In the genomic region with DNA sequence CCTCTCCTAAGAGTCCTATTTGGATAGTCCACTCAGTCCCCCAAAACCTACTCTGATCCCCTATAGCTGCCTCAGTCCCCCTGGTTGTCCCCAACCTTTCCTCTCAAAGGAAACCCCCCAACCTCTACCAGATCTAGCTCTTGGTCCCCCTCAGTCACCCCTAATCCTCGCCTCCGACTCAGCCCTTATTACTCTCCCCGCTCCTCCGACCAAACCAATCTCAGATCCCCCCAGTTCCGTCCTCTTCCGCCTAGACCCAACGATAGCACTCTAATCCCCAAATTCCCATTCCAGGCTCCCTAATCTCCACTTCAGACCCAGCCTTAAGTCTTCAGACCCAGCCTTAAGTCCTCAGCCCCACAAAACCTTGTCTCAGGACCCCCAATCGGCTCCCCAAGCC, we compare ENCODE assay signal across 8 cellular contexts. TPM values are rescaled to one million over a fixed set of nuclear protein-coding genes. Genes with fewer than 3 reads are reported as not detected.
DNase-seq lines count a peak whose midpoint lies in the region; ATAC-seq and TF ChIP-seq lines count a peak whose summit lies in the region.

No MANE protein-coding gene starts in this region.

- no peak for ATAC-seq in stimulated activated effector memory CD8-positive, alpha-beta T cell treated with anti-CD3 and anti-CD28 coated beads, Interleukin-12 subunit alpha, Interleukin-12 subunit beta, amount 100 ng/mL, for 72 hours
- no peak for ATAC-seq in HG03460 (IDR thresholded peaks at IDR 0.05; ENCODE audit: unreplicated experiment)
- no peak for ATAC-seq in GM19455 (IDR thresholded peaks at IDR 0.05; ENCODE audit: unreplicated experiment)
- no peak for ATAC-seq in GM19324 (IDR thresholded peaks at IDR 0.05; ENCODE audit: low FRiP score, unreplicated experiment)

- H3K4me3 ChIP-seq in iPS-11a (ENCODE audit: low read depth, low read length), result peak overlapping the region; percentile 70

- no peak for TF ChIP-seq CTCF in HFFc6 (IDR thresholded peaks at IDR 0.05)

- H3K36me3 Mint-ChIP-seq in HFFc6 (ENCODE audit: low read depth), result peaks cover 6% of the 10 kb centered on the region
- peaks cover 31% of the 10 kb centered on the region for H3K36me3 Mint-ChIP-seq in activated naive CD8-positive, alpha-beta T cell treated with anti-CD3 and anti-CD28 coated beads for 36 hours
- H3K36me3 Mint-ChIP-seq in stimulated activated effector memory CD8-positive, alpha-beta T cell treated with anti-CD3 and anti-CD28 coated beads, Interleukin-12 subunit alpha, Interleukin-12 subunit beta, amount 100 ng/mL, for 72 hours, result peaks cover 42% of the 10 kb centered on the region

- H3K27ac Mint-ChIP-seq in HFFc6, result peak overlapping the region; percentile 92
- H3K27ac Mint-ChIP-seq in activated naive CD8-positive, alpha-beta T cell treated with anti-CD3 and anti-CD28 coated beads for 36 hours, result peak overlapping the region; percentile 93
- H3K27ac Mint-ChIP-seq in stimulated activated effector memory CD8-positive, alpha-beta T cell treated with anti-CD3 and anti-CD28 coated beads, Interleukin-12 subunit alpha, Interleukin-12 subunit beta, amount 100 ng/mL, for 72 hours, result peak overlapping the region; percentile 99

- peaks cover 4% of the 10 kb centered on the region for H3K27me3 Mint-ChIP-seq in HFFc6 (ENCODE audit: insufficient read depth)
- peaks cover 3% of the 10 kb centered on the region for H3K27me3 Mint-ChIP-seq in activated naive CD8-positive, alpha-beta T cell treated with anti-CD3 and anti-CD28 coated beads for 36 hours

- peak overlapping the region; percentile 96 for H3K4me3 Mint-ChIP-seq in HFFc6
- peak overlapping the region; percentile 93 for H3K4me3 Mint-ChIP-seq in activated naive CD8-positive, alpha-beta T cell treated with anti-CD3 and anti-CD28 coated beads for 36 hours
- H3K4me3 Mint-ChIP-seq in stimulated activated effector memory CD8-positive, alpha-beta T cell treated with anti-CD3 and anti-CD28 coated beads, Interleukin-12 subunit alpha, Interleukin-12 subunit beta, amount 100 ng/mL, for 72 hours, result peak overlapping the region; percentile 94

- peaks cover 6% of the 10 kb centered on the region for H3K9me3 Mint-ChIP-seq in HFFc6
- peaks cover 3% of the 10 kb centered on the region for H3K9me3 Mint-ChIP-seq in activated naive CD8-positive, alpha-beta T cell treated with anti-CD3 and anti-CD28 coated beads for 36 hours
- peaks cover 5% of the 10 kb centered on the region for H3K9me3 Mint-ChIP-seq in stimulated activated effector memory CD8-positive, alpha-beta T cell treated with anti-CD3 and anti-CD28 coated beads, Interleukin-12 subunit alpha, Interleukin-12 subunit beta, amount 100 ng/mL, for 72 hours

- DNase-seq in HFFc6 (no peak), UCSD-AML1 (lab: John Stamatoyannopoulos, UW; ENCODE audit: unreplicated experiment) (no peak)
- DNase-seq in activated naive CD8-positive, alpha-beta T cell treated with anti-CD3 and anti-CD28 coated beads for 36 hours, result no peak
- DNase-seq in stimulated activated effector memory CD8-positive, alpha-beta T cell treated with anti-CD3 and anti-CD28 coated beads, Interleukin-12 subunit alpha, Interleukin-12 subunit beta, amount 100 ng/mL, for 72 hours (ENCODE audit: low spot score in 2 of 2), result no peak

- peaks cover 75% of the 10 kb centered on the region for H3K4me1 Mint-ChIP-seq in HFFc6 (ENCODE audit: low read depth)
- peaks cover 87% of the 10 kb centered on the region for H3K4me1 Mint-ChIP-seq in activated naive CD8-positive, alpha-beta T cell treated with anti-CD3 and anti-CD28 coated beads for 36 hours
- peaks cover 86% of the 10 kb centered on the region for H3K4me1 Mint-ChIP-seq in stimulated activated effector memory CD8-positive, alpha-beta T cell treated with anti-CD3 and anti-CD28 coated beads, Interleukin-12 subunit alpha, Interleukin-12 subunit beta, amount 100 ng/mL, for 72 hours

RNA-seq across cellular contexts. Expression of a gene that starts 0.6 kb away (rescaled TPM):
- total RNA-seq in HFFc6 (2021; fragmentation: NEBNext Ultra II Directional; extraction: Animal tissue kit (Norgen Biotek cat#: 25700)), result 10 to 100 TPM; 26.4 to 33.1 (median 28.1) TPM
- total RNA-seq in activated naive CD8-positive, alpha-beta T cell treated with anti-CD3 and anti-CD28 coated beads for 36 hours, result 10 to 100 TPM; 27.0 to 28.2 TPM
